In genomic region chr18:58584219-58585127, GRCh38 we compare ENCODE assay signal across 12 cellular contexts. TPM values are rescaled to one million over a fixed set of nuclear protein-coding genes. Genes with fewer than 3 reads are reported as not detected.
DNase-seq lines count a peak whose midpoint lies in the region; ATAC-seq and TF ChIP-seq lines count a peak whose summit lies in the region.
"Had no signal": no experiment of that assay in that cellular context is flagged by ENCODE, and none has a peak within 500 bp of the region (broad histone marks: within the 10 kb centered on the region; RNA-seq: fewer than 3 reads in every experiment).

No MANE protein-coding gene starts in this region.

- H3K9me3 Mint-ChIP-seq in nephron = peaks cover 15% of the 10 kb centered on the region
- H3K9me3 Mint-ChIP-seq in activated T-cell treated with anti-CD3 and anti-CD28 coated beads, Interleukin-2, amount 50 U/mL, for 4 hours = peaks cover 14% of the 10 kb centered on the region

- H3K9me3 ChIP-seq in tibial artery = peaks cover 0 to 5% (median 0%) of the 10 kb centered on the region in 3 donors

- H3K4me1 ChIP-seq in tibial artery = no peaks in the 10 kb centered on the region

- H3K4me1 Mint-ChIP-seq in nephron = peaks cover 18% of the 10 kb centered on the region
- peaks cover 11% of the 10 kb centered on the region for H3K4me1 Mint-ChIP-seq in activated T-cell treated with anti-CD3 and anti-CD28 coated beads, Interleukin-2, amount 50 U/mL, for 4 hours (ENCODE audit: low read depth)

- no peak overlapping the region for H3K4me3 Mint-ChIP-seq in nephron
- no peak overlapping the region for H3K4me3 Mint-ChIP-seq in activated T-cell treated with anti-CD3 and anti-CD28 coated beads, Interleukin-2, amount 50 U/mL, for 4 hours

- TF ChIP-seq CTCF in choroid plexus epithelial cell (conservative IDR thresholded peaks at IDR 0.05; ENCODE audit: low read depth, low read length) = peak; percentile 14
- TF ChIP-seq CTCF in nephron (IDR thresholded peaks at IDR 0.05; ENCODE audit: unreplicated experiment in 3 of 3) = no peak
- no peak for TF ChIP-seq CTCF in lower leg skin (IDR thresholded peaks at IDR 0.05)
- TF ChIP-seq CTCF in tibial artery (IDR thresholded peaks at IDR 0.05) = no peak

- intact Hi-C loops in lower leg skin (cut with DNase I; ENCODE audit: low total_unique reads) = no loop called here
- intact Hi-C loops in tibial artery (cut with DNase I; ENCODE audit: low total_unique reads) = no loop called here
- intact Hi-C loops in left cardiac atrium (cut with DNase I) = no loop called here

- TF ChIP-seq POLR2A in lower leg skin (IDR thresholded peaks at IDR 0.05) = no peak

- no peak overlapping the region for H3K27ac ChIP-seq in tibial artery

- H3K27ac Mint-ChIP-seq in nephron = peak overlapping the region; percentile 42 to 75 (median 61)

- peaks cover 9% of the 10 kb centered on the region for H3K36me3 Mint-ChIP-seq in nephron (ENCODE audit: low read depth)
- H3K36me3 Mint-ChIP-seq in activated T-cell treated with anti-CD3 and anti-CD28 coated beads, Interleukin-2, amount 50 U/mL, for 4 hours (ENCODE audit: insufficient read depth) = no peaks in the 10 kb centered on the region

- H3K4me3 ChIP-seq in choroid plexus epithelial cell (ENCODE audit: low read depth, low read length) (no peak overlapping the region), lower leg skin (ENCODE audit: low read depth, poor library complexity, severe bottlenecking) (no peak overlapping the region), tibial artery (no peak overlapping the region)
- H3K4me3 ChIP-seq: right atrium auricular region had no signal

- DNase-seq in GM04503 (ENCODE audit: low read depth) = peak; percentile 73
- peak; percentile 82 for DNase-seq in NCI-H524 treated with DMSO at 0.1 percent for 48 hours (lab: John Stamatoyannopoulos, UW)
- peak; percentile 75 for DNase-seq in choroid plexus epithelial cell (ENCODE audit: low read depth)
- no peak for DNase-seq in lower leg skin (ENCODE audit: low spot score in 2 of 2)
- no peak for DNase-seq in activated T-cell treated with anti-CD3 and anti-CD28 coated beads, Interleukin-2, amount 50 U/mL, for 4 hours
- no peak for DNase-seq in tibial artery
- no peak for DNase-seq in left cardiac atrium
- DNase-seq: kidney, NCI-H1092 treated with DMSO at 0.1 percent for 48 hours had no signal

- H3K27me3 ChIP-seq in tibial artery = no peaks in the 10 kb centered on the region
- H3K27me3 ChIP-seq: right atrium auricular region had no signal

- 32 to 41% methylated on average over 8 of the region's 8 CpGs for WGBS in lower leg skin, 2 donors

- no peaks in the 10 kb centered on the region for H3K36me3 ChIP-seq in tibial artery
- H3K36me3 ChIP-seq: right atrium auricular region had no signal

- ATAC-seq in activated T-cell treated with anti-CD3 and anti-CD28 coated beads, Interleukin-2, amount 50 U/mL, for 4 hours = no peak
- ATAC-seq in left cardiac atrium = no peak

- H3K27me3 Mint-ChIP-seq in nephron (ENCODE audit: low read depth) = no peaks in the 10 kb centered on the region
- no peaks in the 10 kb centered on the region for H3K27me3 Mint-ChIP-seq in activated T-cell treated with anti-CD3 and anti-CD28 coated beads, Interleukin-2, amount 50 U/mL, for 4 hours (ENCODE audit: low read depth)

RNA-seq across cellular contexts. Expression of gene ALPK2, which starts 44.4 kb away (rescaled TPM):
- total RNA-seq in lower leg skin = under 1 TPM; 0.08 to 0.36 (median 0.14) TPM
- total RNA-seq in activated T-cell treated with anti-CD3 and anti-CD28 coated beads, Interleukin-2, amount 50 U/mL, for 4 hours = 1 to 10 TPM in 1 of 3 donors, under 1 TPM in 2; 0.24 to 1.5 (median 0.43) TPM
- total RNA-seq in left cardiac atrium = 100 to 1,000 TPM; 200 to 232 TPM
- total RNA-seq: SK-MEL-5 had no signal

Comparison
In these comparisons a context has a peak if more than half of its experiments do, and no peak if none do; other contexts are left out.
1. DNase-seq: peak in GM04503 (single experiment), NCI-H524 treated with DMSO at 0.1 percent for 48 hours (single experiment) and choroid plexus epithelial cell (single experiment); none in lower leg skin (0 of 2), activated T-cell treated with anti-CD3 and anti-CD28 coated beads, Interleukin-2, amount 50 U/mL, for 4 hours (single experiment), tibial artery (0 of 2) and left cardiac atrium (single experiment).
2. RNA of gene ALPK2, which starts 44.4 kb away (total RNA-seq): 200 to 232 TPM in left cardiac atrium; 0.24 to 1.5 TPM in activated T-cell treated with anti-CD3 and anti-CD28 coated beads, Interleukin-2, amount 50 U/mL, for 4 hours and 0.08 to 0.36 TPM in lower leg skin; every median in the first group is over 10 times any median in the second.